22 cellular contexts compared by ENCODE assay signal in the genomic region with DNA sequence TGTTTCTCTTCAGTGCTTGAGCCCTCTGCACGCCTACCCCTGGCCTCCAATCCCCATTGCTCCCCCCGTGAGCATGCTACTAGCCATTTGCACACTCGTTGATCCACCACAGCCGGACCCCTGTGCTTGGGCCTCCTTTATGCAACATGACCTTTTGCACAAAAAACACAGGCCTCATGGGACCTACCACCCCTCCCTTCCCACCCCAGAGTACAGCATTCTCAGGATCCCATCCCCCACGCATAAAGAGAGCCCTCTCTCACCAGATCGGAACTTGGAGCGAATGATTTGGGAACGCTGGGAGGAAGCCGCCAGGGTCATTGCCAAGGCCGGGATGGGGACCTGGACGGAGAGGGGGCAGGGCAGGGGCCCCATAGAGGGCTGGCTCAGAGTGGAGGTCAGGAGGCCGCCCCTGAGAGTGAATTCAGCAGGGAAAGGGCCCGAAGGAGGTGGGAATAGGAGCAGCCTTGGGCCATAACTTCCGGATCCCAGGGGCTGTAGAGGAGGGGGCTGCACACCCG. TPM values are rescaled to one million over a fixed set of nuclear protein-coding genes. Genes with fewer than 3 reads are reported as not detected.
DNase-seq lines count a peak whose midpoint lies in the region; ATAC-seq and TF ChIP-seq lines count a peak whose summit lies in the region.
"Had no signal": no experiment of that assay in that cellular context is flagged by ENCODE, and none has a peak within 500 bp of the region (broad histone marks: within the 10 kb centered on the region; RNA-seq: fewer than 3 reads in every experiment).

No MANE protein-coding gene starts in this region.

- no peaks in the 10 kb centered on the region for H4K20me1 ChIP-seq in GM23338 (replicated peaks; ENCODE audit: insufficient read depth)

- H3K27ac ChIP-seq in GM23338 (ENCODE audit: low read depth) (no peak overlapping the region), gastrocnemius medialis (peak overlapping the region; percentile 95 to 98 (median 96)), tibial artery (no peak overlapping the region)
- H3K27ac ChIP-seq: foreskin keratinocyte, KMS-11 had no signal

- TF ChIP-seq POLR2A in gastrocnemius medialis (IDR thresholded peaks at IDR 0.05): no peak

- in situ Hi-C loops in gastrocnemius medialis (cut with MboI; ENCODE audit: low sequenced_read_pairs in 4 of 4): loop anchor here in 1 of 4 donors (10.0 kb wide), 1 partner anchor 64 kb away; no protein-coding TSS in a partner anchor

- H3K9me3 Mint-ChIP-seq in GM23338: peaks cover 3% of the 10 kb centered on the region; the same call in 1 of the 3 replicates
- no peaks in the 10 kb centered on the region for H3K9me3 Mint-ChIP-seq in stimulated activated naive B cell treated with anti-CD40 and anti-IgM and Interleukin-4, amounts not matched to agents 10 μg/mL and 1 μg/mL and 100 μg/mL, for 72 hours
- H3K9me3 Mint-ChIP-seq: activated CD4-positive, alpha-beta T cell treated with anti-CD3 and anti-CD28 coated beads, Interleukin-2, amount 10 ng/mL, durations not matched to agents 7 days and 5 days; activated naive CD8-positive, alpha-beta T cell treated with anti-CD3 and anti-CD28 coated beads for 36 hours; immature natural killer cell had no signal

- H3K4me1 ChIP-seq in GM23338 (ENCODE audit: insufficient read depth): peaks cover 39% of the 10 kb centered on the region
- H3K4me1 ChIP-seq in gastrocnemius medialis: peaks cover 50 to 52% of the 10 kb centered on the region in 2 donors
- peaks cover 4 to 54% (median 40%) of the 10 kb centered on the region in 4 donors for H3K4me1 ChIP-seq in tibial artery
- H3K4me1 ChIP-seq: pancreas had no signal

- no peaks in the 10 kb centered on the region for H3K79me2 ChIP-seq in GM23338 (replicated peaks; ENCODE audit: insufficient read depth)

- peak overlapping the region; percentile 70 for H3K4me2 ChIP-seq in GM23338
- H3K4me2 ChIP-seq: KMS-11 had no signal

- peaks cover 13% of the 10 kb centered on the region; the same call in 1 of the 2 replicates for H3F3A ChIP-seq in GM23338 (replicated peaks; ENCODE audit: low read depth)

- H3K9me2 ChIP-seq in GM23338 (ENCODE audit: insufficient read depth): no peaks in the 10 kb centered on the region

- ATAC-seq in GM23338 (no peak), T-helper 17 cell (no peak), gastrocnemius medialis (no peak)
- no peak for ATAC-seq in stimulated activated naive B cell treated with anti-CD40 and anti-IgM and Interleukin-4, amounts not matched to agents 10 μg/mL and 1 μg/mL and 100 μg/mL, for 72 hours (replicated peaks)
- ATAC-seq in stimulated activated naive CD8-positive, alpha-beta T cell treated with anti-CD3 and anti-CD28 coated beads, Interleukin-15, Interleukin-2, amounts not matched to agents 100 U/mL and 50 U/mL, for 24 hours: no peak
- ATAC-seq: foreskin keratinocyte had no signal

- H3K4me3 ChIP-seq in GM23338: peak overlapping the region; percentile 58; the same call in 1 of the 2 replicates
- H3K4me3 ChIP-seq in gastrocnemius medialis: peak overlapping the region; percentile 58 to 76 (median 66)
- H3K4me3 ChIP-seq in tibial artery: no peak overlapping the region

- DNase-seq in GM23338 (ENCODE audit: low spot score): peak; percentile 56
- DNase-seq in T-helper 17 cell: no peak
- peak; percentile 67 for DNase-seq in left kidney (ENCODE audit: low read depth, low spot score)
- DNase-seq in gastrocnemius medialis: peak in 1 of 2 donors; percentile 33
- no peak for DNase-seq in stimulated activated naive B cell treated with anti-CD40 and anti-IgM and Interleukin-4, amounts not matched to agents 10 μg/mL and 1 μg/mL and 100 μg/mL, for 72 hours
- no peak for DNase-seq in nucleus accumbens (lab: John Stamatoyannopoulos, UW)
- DNase-seq in stimulated activated naive CD8-positive, alpha-beta T cell treated with anti-CD3 and anti-CD28 coated beads, Interleukin-15, Interleukin-2, amounts not matched to agents 100 U/mL and 50 U/mL, for 24 hours: no peak
- no peak for DNase-seq in tibial artery
- DNase-seq: activated CD4-positive, alpha-beta T cell treated with anti-CD3 and anti-CD28 coated beads, Interleukin-2, amount 10 ng/mL, durations not matched to agents 7 days and 5 days; activated naive CD8-positive, alpha-beta T cell treated with anti-CD3 and anti-CD28 coated beads for 36 hours; activated T-cell treated with anti-CD3 and anti-CD28 coated beads, Interleukin-2, amount 50 U/mL, for 1 hour; AML-193; caudate nucleus; foreskin keratinocyte; immature natural killer cell; mesenchymal stem cell; NCI-H1417 treated with DMSO at 0.1 percent for 48 hours; NCI-H226; stimulated activated CD4-positive, alpha-beta T cell treated with anti-CD3 and anti-CD28 coated beads, Interleukin-15, amount 100 ng/mL, for 24 hours; T1000 had no signal

- peaks cover 39% of the 10 kb centered on the region for H3K4me1 Mint-ChIP-seq in GM23338
- H3K4me1 Mint-ChIP-seq in T-helper 17 cell: peaks cover 18% of the 10 kb centered on the region
- H3K4me1 Mint-ChIP-seq in stimulated activated naive B cell treated with anti-CD40 and anti-IgM and Interleukin-4, amounts not matched to agents 10 μg/mL and 1 μg/mL and 100 μg/mL, for 72 hours: peaks cover 7 to 27% of the 10 kb centered on the region in 2 donors

- TF ChIP-seq CTCF in GM23338 (conservative IDR thresholded peaks at IDR 0.05; ENCODE audit: low read depth in 2 of 2) (no peak), gastrocnemius medialis (IDR thresholded peaks at IDR 0.05 in 4 of 5, conservative IDR thresholded peaks at IDR 0.05 in 1 of 5) (no peak), tibial artery (IDR thresholded peaks at IDR 0.05) (no peak)

- H3K27me3 Mint-ChIP-seq in GM23338 (ENCODE audit: insufficient read depth, low read depth, poor library complexity): peaks cover 27% of the 10 kb centered on the region
- no peaks in the 10 kb centered on the region for H3K27me3 Mint-ChIP-seq in T-helper 17 cell
- H3K27me3 Mint-ChIP-seq in stimulated activated naive B cell treated with anti-CD40 and anti-IgM and Interleukin-4, amounts not matched to agents 10 μg/mL and 1 μg/mL and 100 μg/mL, for 72 hours: no peaks in the 10 kb centered on the region
- H3K27me3 Mint-ChIP-seq: activated CD4-positive, alpha-beta T cell treated with anti-CD3 and anti-CD28 coated beads, Interleukin-2, amount 10 ng/mL, durations not matched to agents 7 days and 5 days; activated naive CD8-positive, alpha-beta T cell treated with anti-CD3 and anti-CD28 coated beads for 36 hours had no signal

- H3K36me3 ChIP-seq in GM23338 (ENCODE audit: insufficient read depth) (no peaks in the 10 kb centered on the region), gastrocnemius medialis (no peaks in the 10 kb centered on the region), tibial artery (no peaks in the 10 kb centered on the region)
- H3K36me3 ChIP-seq: pancreas had no signal

- H3K27me3 ChIP-seq in GM23338 (ENCODE audit: insufficient read depth) (no peaks in the 10 kb centered on the region), gastrocnemius medialis (no peaks in the 10 kb centered on the region), tibial artery (no peaks in the 10 kb centered on the region)
- H3K27me3 ChIP-seq: foreskin keratinocyte, pancreas had no signal

- intact Hi-C loops in gastrocnemius medialis (cut with DNase I; ENCODE audit: low total_unique reads): loop anchor here (5.0 kb wide), 2 partner anchors 71 to 154 kb away; partner anchors contain the start of genes CA11 and PPP1R15A
- intact Hi-C loops in tibial artery (cut with DNase I; ENCODE audit: low total_unique reads): no loop called here

- H3K27ac Mint-ChIP-seq in GM23338 (peak overlapping the region; percentile 57; the same call in 1 of the 2 replicates), T-helper 17 cell (no peak overlapping the region)
- no peak overlapping the region for H3K27ac Mint-ChIP-seq in stimulated activated naive B cell treated with anti-CD40 and anti-IgM and Interleukin-4, amounts not matched to agents 10 μg/mL and 1 μg/mL and 100 μg/mL, for 72 hours
- H3K27ac Mint-ChIP-seq: activated naive CD8-positive, alpha-beta T cell treated with anti-CD3 and anti-CD28 coated beads for 36 hours had no signal

- H3K36me3 Mint-ChIP-seq in GM23338 (ENCODE audit: low read depth): no peaks in the 10 kb centered on the region; the same call in 2 of the 3 replicates
- H3K36me3 Mint-ChIP-seq in T-helper 17 cell (ENCODE audit: low read depth): no peaks in the 10 kb centered on the region
- H3K36me3 Mint-ChIP-seq in stimulated activated naive B cell treated with anti-CD40 and anti-IgM and Interleukin-4, amounts not matched to agents 10 μg/mL and 1 μg/mL and 100 μg/mL, for 72 hours: no peaks in the 10 kb centered on the region
- H3K36me3 Mint-ChIP-seq: activated naive CD8-positive, alpha-beta T cell treated with anti-CD3 and anti-CD28 coated beads for 36 hours; immature natural killer cell had no signal

- no peak overlapping the region for H2AFZ ChIP-seq in GM23338

- H3K4me3 Mint-ChIP-seq in GM23338 (peak overlapping the region; percentile 29; the same call in 1 of the 3 replicates), T-helper 17 cell (peak overlapping the region; percentile 39)
- no peak overlapping the region for H3K4me3 Mint-ChIP-seq in stimulated activated naive B cell treated with anti-CD40 and anti-IgM and Interleukin-4, amounts not matched to agents 10 μg/mL and 1 μg/mL and 100 μg/mL, for 72 hours
- H3K4me3 Mint-ChIP-seq: activated CD4-positive, alpha-beta T cell treated with anti-CD3 and anti-CD28 coated beads, Interleukin-2, amount 10 ng/mL, durations not matched to agents 7 days and 5 days; activated naive CD8-positive, alpha-beta T cell treated with anti-CD3 and anti-CD28 coated beads for 36 hours had no signal

- H3K9me3 ChIP-seq in T-helper 17 cell (ENCODE audit: control insufficient read depth, low read length, poor library complexity, severe bottlenecking) (no peaks in the 10 kb centered on the region), gastrocnemius medialis (no peaks in the 10 kb centered on the region), tibial artery (no peaks in the 10 kb centered on the region)
- H3K9me3 ChIP-seq: pancreas had no signal

RNA-seq across cellular contexts. Expression of gene MAMSTR, which starts 0.8 kb away (rescaled TPM):
- total RNA-seq in GM23338 (2014; rRNA removed; shearing (Covaris generic)): 0.39 and 1.9 TPM in 2 replicates
- 2.0 and 2.5 TPM in 2 replicates for polyA plus RNA-seq in GM23338 (2016; fragmentation: Nextera tagmentation; extraction: Ambion mirVana)
- under 1 TPM; 0.42 to 0.60 TPM for total RNA-seq in T-helper 17 cell
- 10 to 100 TPM in 1 of 4 donors, 1 to 10 TPM in 3; 3.4 to 10.8 (median 5.4) TPM for total RNA-seq in gastrocnemius medialis

RNA-seq across cellular contexts. Expression of gene RASIP1, which starts 21.6 kb away (rescaled TPM):
- total RNA-seq in GM23338 (2014; rRNA removed; shearing (Covaris generic)): 14.8 and 18.0 TPM in 2 replicates
- polyA plus RNA-seq in GM23338 (2016; fragmentation: Nextera tagmentation; extraction: Ambion mirVana): 9.2 and 11.2 TPM in 2 replicates
- under 1 TPM; 0.10 to 0.12 TPM for total RNA-seq in T-helper 17 cell
- 1 to 10 TPM; 3.4 to 8.1 (median 6.3) TPM for total RNA-seq in gastrocnemius medialis

RNA-seq across cellular contexts. Expression of gene FUT2, which starts 23.0 kb away (rescaled TPM):
- total RNA-seq in GM23338 (2014; rRNA removed; shearing (Covaris generic)): 2.2 and 5.6 TPM in 2 replicates
- 4.8 and 5.0 TPM in 2 replicates for polyA plus RNA-seq in GM23338 (2016; fragmentation: Nextera tagmentation; extraction: Ambion mirVana)
- not detected for total RNA-seq in T-helper 17 cell
- total RNA-seq in gastrocnemius medialis: under 1 TPM in 1 of 4 donors, not detected in 3; 0.19 TPM
- total RNA-seq: activated CD4-positive, alpha-beta T cell treated with anti-CD3 and anti-CD28 coated beads, Interleukin-2, amount 10 ng/mL, durations not matched to agents 7 days and 5 days; activated naive CD8-positive, alpha-beta T cell treated with anti-CD3 and anti-CD28 coated beads for 36 hours had no signal

RNA-seq across cellular contexts. Expression of gene IZUMO1, which starts 27.9 kb away (rescaled TPM):
- total RNA-seq in GM23338 (2014; rRNA removed; shearing (Covaris generic)): 1.7 and 3.5 TPM in 2 replicates
- 1.2 and 1.3 TPM in 2 replicates for polyA plus RNA-seq in GM23338 (2016; fragmentation: Nextera tagmentation; extraction: Ambion mirVana)
- total RNA-seq in T-helper 17 cell (not detected), gastrocnemius medialis (1 to 10 TPM in 1 of 4 donors, not detected in 3; 2.1 TPM)
- total RNA-seq: activated naive CD8-positive, alpha-beta T cell treated with anti-CD3 and anti-CD28 coated beads for 36 hours had no signal
- polyA plus RNA-seq: immature natural killer cell had no signal

RNA-seq across cellular contexts. Expression of gene FUT1, which starts 33.7 kb away (rescaled TPM):
- total RNA-seq in GM23338 (2014; rRNA removed; shearing (Covaris generic)): 20.3 and 20.8 TPM in 2 replicates
- 4.4 and 4.7 TPM in 2 replicates for polyA plus RNA-seq in GM23338 (2016; fragmentation: Nextera tagmentation; extraction: Ambion mirVana)
- total RNA-seq in T-helper 17 cell (under 1 TPM; 0.07 to 0.16 TPM), gastrocnemius medialis (1 to 10 TPM in 2 of 4 donors, under 1 TPM in 2; 0.61 to 1.3 (median 0.98) TPM)
- polyA plus RNA-seq: immature natural killer cell had no signal

Comparison
In these comparisons a context has a peak if more than half of its experiments do, and no peak if none do; other contexts are left out.
1. DNase-seq: peak in GM23338 (single experiment) and left kidney (single experiment); none in T-helper 17 cell (0 of 3), stimulated activated naive B cell treated with anti-CD40 and anti-IgM and Interleukin-4, amounts not matched to agents 10 μg/mL and 1 μg/mL and 100 μg/mL, for 72 hours (single experiment), nucleus accumbens (0 of 56), stimulated activated naive CD8-positive, alpha-beta T cell treated with anti-CD3 and anti-CD28 coated beads, Interleukin-15, Interleukin-2, amounts not matched to agents 100 U/mL and 50 U/mL, for 24 hours (single experiment) and tibial artery (0 of 2).
2. H3K27ac ChIP-seq: peak in gastrocnemius medialis (4 of 4); none in GM23338 (single experiment) and tibial artery (0 of 2).
3. H3K4me3 ChIP-seq: peak in GM23338 (single experiment) and gastrocnemius medialis (4 of 4); none in tibial artery (0 of 2).
4. H3K4me3 Mint-ChIP-seq: peak in GM23338 (single experiment) and T-helper 17 cell (single experiment); none in stimulated activated naive B cell treated with anti-CD40 and anti-IgM and Interleukin-4, amounts not matched to agents 10 μg/mL and 1 μg/mL and 100 μg/mL, for 72 hours (0 of 2).